Comparison of ENCODE assay signal across 27 cellular contexts in genomic region chr11:123659311-123659710, GRCh38. TPM values are rescaled to one million over a fixed set of nuclear protein-coding genes. Genes with fewer than 3 reads are reported as not detected.
"Had no signal": no experiment of that assay in that cellular context is flagged by ENCODE, and none has a peak within 500 bp of the region (broad histone marks: within the 10 kb centered on the region; RNA-seq: fewer than 3 reads in every experiment).

No MANE protein-coding gene starts in this region.

- H2AFZ ChIP-seq: hepatocyte, neural progenitor cell had no signal

- H3K79me2 ChIP-seq: hepatocyte had no signal

- H3K9me3 ChIP-seq: gastrocnemius medialis, heart left ventricle, prostate gland, right atrium auricular region, sigmoid colon, testis, tibial artery had no signal

- H3K36me3 Mint-ChIP-seq: neural progenitor cell, type B pancreatic cell had no signal

- H3K27ac ChIP-seq: dorsolateral prefrontal cortex, epithelial cell of prostate, gastrocnemius medialis, heart left ventricle, hepatocyte, neural progenitor cell, prostate gland, right atrium auricular region, sigmoid colon, testis, tibial artery had no signal

- H3K4me3 Mint-ChIP-seq: memory B cell; nephron; neural progenitor cell; stimulated activated memory B cell treated with anti-CD40 and anti-IgM and Interleukin-4, amounts not matched to agents 10 μg/mL and 1 μg/mL and 100 μg/mL, for 72 hours; type B pancreatic cell had no signal

- H3K4me2 ChIP-seq: hepatocyte, neural progenitor cell had no signal

- H3K9me3 Mint-ChIP-seq: type B pancreatic cell had no signal

- H3K4me1 ChIP-seq: prostate gland had no signal

- H3K36me3 ChIP-seq: gastrocnemius medialis, heart left ventricle, neural progenitor cell, prostate gland, right atrium auricular region, sigmoid colon, tibial artery had no signal

- H3K27ac Mint-ChIP-seq: memory B cell; nephron; neural progenitor cell; stimulated activated memory B cell treated with anti-CD40 and anti-IgM and Interleukin-4, amounts not matched to agents 10 μg/mL and 1 μg/mL and 100 μg/mL, for 72 hours; type B pancreatic cell had no signal

- DNase-seq: cortex of kidney; dorsolateral prefrontal cortex; effector CD4-positive, alpha-beta T cell; foreskin fibroblast; gastrocnemius medialis; heart left ventricle; kidney; sigmoid colon; stimulated activated CD4-positive, alpha-beta T cell treated with anti-CD3 and anti-CD28 coated beads, Interleukin-4, amount 100 ng/mL, for 24 hours; stimulated activated naive CD8-positive, alpha-beta T cell treated with anti-CD3 and anti-CD28 coated beads, Interleukin-15, Interleukin-2, amounts not matched to agents 100 U/mL and 50 U/mL, for 24 hours; substantia nigra; testis; tibial artery had no signal

- ATAC-seq: esophagus mucosa, gastrocnemius medialis, heart left ventricle, left lobe of liver had no signal

- H3K9ac ChIP-seq: neural progenitor cell had no signal

- H3K4me3 ChIP-seq: dorsolateral prefrontal cortex, gastrocnemius medialis, heart left ventricle, hepatocyte, lung, neural progenitor cell, prostate gland, right atrium auricular region, sigmoid colon, testis, tibial artery had no signal

- H3K27me3 ChIP-seq: gastrocnemius medialis, right atrium auricular region, testis had no signal

RNA-seq across cellular contexts. Expression of gene SCN3B, which starts 4.9 kb away (rescaled TPM):
- total RNA-seq: left lobe of liver, mononuclear cell, osteocyte had no signal
